In genomic region chr11:122737951-122738693, GRCh38 we compare ENCODE assay signal across 22 cellular contexts.
DNase-seq lines count a peak whose midpoint lies in the region; ATAC-seq, FAIRE-seq and TF ChIP-seq lines count a peak whose summit lies in the region.
"Had no signal": no experiment of that assay in that cellular context is flagged by ENCODE, and none has a peak within 500 bp of the region (broad histone marks: within the 10 kb centered on the region; RNA-seq: fewer than 3 reads in every experiment).

No MANE protein-coding gene starts in this region.

- H3K27ac ChIP-seq in HepG2 (ENCODE audit: extremely low read length, insufficient read depth, low read length) (no peak overlapping the region), right lobe of liver (no peak overlapping the region), endothelial cell of umbilical vein (ENCODE audit: insufficient read depth, low read depth, low read length) (peak overlapping the region; percentile 54)
- H3K27ac ChIP-seq: C4-2B, epithelial cell of prostate, SJCRH30, WERI-Rb-1 had no signal

- in situ Hi-C loops in HepG2 (cut with HindIII; ENCODE audit: extremely low pct_ligation_motif_present, low pct_unique_long_range_greater_than_20kb): no loop called here

- no peaks in the 10 kb centered on the region for H3K27me3 ChIP-seq in HepG2 (ENCODE audit: control insufficient read depth in 1 of 2, insufficient read depth in 2 of 2, low read length in 2 of 2)
- H3K27me3 ChIP-seq in right lobe of liver: no peaks in the 10 kb centered on the region
- H3K27me3 ChIP-seq in NT2/D1 (ENCODE audit: insufficient read depth, insufficient read length): no peaks in the 10 kb centered on the region
- H3K27me3 ChIP-seq in endothelial cell of umbilical vein (ENCODE audit: control insufficient read depth in 2 of 2, insufficient read depth in 2 of 2, low read length in 2 of 2): no peaks in the 10 kb centered on the region
- H3K27me3 ChIP-seq: SJCRH30 had no signal

- no peak for TF ChIP-seq EP300 in HepG2 (IDR thresholded peaks at IDR 0.05; ENCODE audit: low read depth in 2 of 2, low read length in 2 of 2)
- TF ChIP-seq EP300 in HepG2 (CRISPR knock-in tag; IDR thresholded peaks at IDR 0.05; ENCODE audit: borderline replicate concordance): no peak

- intact Hi-C loops in HepG2 (cut with micrococcal nuclease; ENCODE audit: unreplicated experiment): no loop called here
- intact Hi-C loops in right lobe of liver (cut with DNase I): no loop called here
- intact Hi-C loops in endothelial cell of umbilical vein (cut with micrococcal nuclease): no loop called here
- intact Hi-C loops in Right ventricle myocardium inferior (cut with DNase I): no loop called here

- POLR2A ChIA-PET in HepG2 (lab: Yijun Ruan, JAX): interaction anchor here (1.6 kb wide), 1 partner anchor 82 kb away, joined by 4 read pairs; the partner anchor contains the start of gene UBASH3B
- POLR2A ChIA-PET in endothelial cell of umbilical vein (lab: Charles Lee): no interaction called here

- ATAC-seq in HepG2: peak; percentile 75
- no peak for ATAC-seq in right lobe of liver
- ATAC-seq in Right ventricle myocardium inferior: no peak
- no peak for ATAC-seq in HG03097 (IDR thresholded peaks at IDR 0.05; ENCODE audit: low FRiP score, unreplicated experiment)

- TF ChIP-seq POLR2A in HepG2 (IDR thresholded peaks at IDR 0.05; ENCODE audit: insufficient read depth in 1 of 2, low read depth in 2 of 2, low read length in 2 of 2): no peak
- TF ChIP-seq POLR2A in right lobe of liver (IDR thresholded peaks at IDR 0.05): no peak
- TF ChIP-seq POLR2A in endothelial cell of umbilical vein (IDR thresholded peaks at IDR 0.05; ENCODE audit: low read depth, low read length): no peak

- no peak for TF ChIP-seq CTCF in HepG2 (CRISPR knock-in tag; IDR thresholded peaks at IDR 0.05)
- TF ChIP-seq CTCF in right lobe of liver (IDR thresholded peaks at IDR 0.05): no peak
- no peak for TF ChIP-seq CTCF in endothelial cell of umbilical vein (IDR thresholded peaks at IDR 0.05; ENCODE audit: extremely low read depth in 1 of 2, insufficient read depth in 1 of 2, low read depth in 1 of 2, low read length in 2 of 2)

- no peaks in the 10 kb centered on the region for H3K79me2 ChIP-seq in HepG2 (ENCODE audit: insufficient read depth, low read length)
- H3K79me2 ChIP-seq in endothelial cell of umbilical vein (ENCODE audit: control insufficient read depth, insufficient read depth, low read length): no peaks in the 10 kb centered on the region

- H2AFZ ChIP-seq in HepG2 (ENCODE audit: low read length) (no peak overlapping the region), endothelial cell of umbilical vein (ENCODE audit: low read depth, low read length) (no peak overlapping the region)

- H3K36me3 ChIP-seq in HepG2 (replicated peaks in 1 of 2; ENCODE audit: control insufficient read depth in 1 of 2, insufficient read depth in 2 of 2, low read length in 2 of 2) (peaks cover 0 to 1% of the 10 kb centered on the region in 2 experiments; a peak in 1 of 5 replicates), right lobe of liver (no peaks in the 10 kb centered on the region), NT2/D1 (ENCODE audit: insufficient read depth, insufficient read length, low read length) (no peaks in the 10 kb centered on the region), endothelial cell of umbilical vein (ENCODE audit: control insufficient read depth in 2 of 2, extremely low read depth in 1 of 2, insufficient read depth in 2 of 2, low read length in 2 of 2) (no peaks in the 10 kb centered on the region)
- H3K36me3 ChIP-seq: SJCRH30, WERI-Rb-1 had no signal

- H3K9me1 ChIP-seq in endothelial cell of umbilical vein (replicated peaks; ENCODE audit: control insufficient read depth, extremely low read depth, insufficient read depth, low read length): no peaks in the 10 kb centered on the region

- H3K9me3 ChIP-seq in HepG2 (ENCODE audit: low read length): no peaks in the 10 kb centered on the region
- no peaks in the 10 kb centered on the region for H3K9me3 ChIP-seq in right lobe of liver
- no peaks in the 10 kb centered on the region for H3K9me3 ChIP-seq in NT2/D1 (ENCODE audit: insufficient read depth, low read length)
- H3K9me3 ChIP-seq in endothelial cell of umbilical vein (replicated peaks; ENCODE audit: control insufficient read depth, insufficient read depth, low read length): no peaks in the 10 kb centered on the region
- H3K9me3 ChIP-seq: SJCRH30 had no signal

- DNase-seq in HepG2 (ENCODE audit: low spot score) (peak; percentile 51), right lobe of liver (no peak), NT2/D1 (ENCODE audit: low read depth, low spot score) (peak; percentile 30), endothelial cell of umbilical vein (ENCODE audit: low read depth, low spot score) (peak; percentile 68), NCI-H526 (lab: John Stamatoyannopoulos, UW) (no peak), Right ventricle myocardium inferior (ENCODE audit: missing footprints) (no peak), SW480 (ENCODE audit: low spot score) (no peak)
- DNase-seq: activated CD8-positive, alpha-beta memory T cell treated with anti-CD3 and anti-CD28 coated beads, Interleukin-2, amount 50 U/mL, for 4 hours; dorsolateral prefrontal cortex; GDM1; hippocampal formation; NCI-H2171; NCI-H69; OCI-M1; SJCRH30; stimulated activated CD4-positive, alpha-beta T cell treated with anti-CD3 and anti-CD28 coated beads, Interleukin-4, amount 100 ng/mL, for 4 hours; WERI-Rb-1 had no signal

- BruUV-seq in HepG2 (replicated peaks; lab: Mats Ljungman, UMichigan): no TSS peak
- BruUV-seq in endothelial cell of umbilical vein (replicated peaks; lab: Mats Ljungman, UMichigan): no TSS peak

- CTCF ChIA-PET in HepG2 (lab: Yijun Ruan, JAX; ENCODE audit: low intra/inter-chr PET ratio, low total read pairs) (no interaction called here), endothelial cell of umbilical vein (lab: Charles Lee) (interaction anchor here (0.7 to 2.0 kb wide), 8 partner anchors 9 to 109 kb away, joined by 3 to 6 read pairs (median 4); partner anchors contain the start of gene UBASH3B)

- WGBS in HepG2 (ENCODE audit: low lambda C conversion rate): 56% methylated on average over 5 of the region's 5 CpGs
- 46% methylated on average over 5 of the region's 5 CpGs for WGBS in right lobe of liver (ENCODE audit: insufficient coverage, low coverage, low lambda C conversion rate, missing lambda C conversion rate)

- dilution Hi-C loops in endothelial cell of umbilical vein (cut with MboI; ENCODE audit: extremely low pct_ligation_motif_present, low sequenced_read_pairs): no loop called here

- H3K4me3 ChIP-seq in HepG2 (replicated peaks in 1 of 3; ENCODE audit: insufficient read depth in 1 of 3, low read depth in 2 of 3, low read length in 3 of 3) (no peak overlapping the region), right lobe of liver (no peak overlapping the region), NT2/D1 (ENCODE audit: insufficient read length, low read depth) (no peak overlapping the region), endothelial cell of umbilical vein (replicated peaks in 1 of 3; ENCODE audit: insufficient read depth in 1 of 3, low read depth in 1 of 3, low read length in 3 of 3) (no peak overlapping the region)
- H3K4me3 ChIP-seq: dorsolateral prefrontal cortex, SJCRH30 had no signal

- H3K4me1 ChIP-seq in HepG2 (ENCODE audit: insufficient read depth, low read length): peaks cover 18% of the 10 kb centered on the region
- peaks cover 0 to 5% (median 0%) of the 10 kb centered on the region in 4 donors for H3K4me1 ChIP-seq in right lobe of liver
- no peaks in the 10 kb centered on the region for H3K4me1 ChIP-seq in NT2/D1 (ENCODE audit: insufficient read depth, insufficient read length)
- peaks cover 48% of the 10 kb centered on the region for H3K4me1 ChIP-seq in endothelial cell of umbilical vein (ENCODE audit: control insufficient read depth, extremely low read depth, insufficient read depth, low read length)
- H3K4me1 ChIP-seq: SJCRH30 had no signal

- H3K4me2 ChIP-seq in HepG2 (ENCODE audit: low read depth, low read length) (peak overlapping the region; percentile 48; the same call in 1 of the 2 replicates), endothelial cell of umbilical vein (ENCODE audit: insufficient read depth, low read length) (peak overlapping the region; percentile 49)

- no peak for TF ChIP-seq RAD21 in HepG2 (CRISPR knock-in tag; IDR thresholded peaks at IDR 0.05)

- FAIRE-seq in HepG2 (lab: Jason Lieb, UNC) (no peak), endothelial cell of umbilical vein (lab: Jason Lieb, UNC) (peak; percentile 64)
- FAIRE-seq: frontal cortex, GM19239 had no signal

- H3K9ac ChIP-seq in HepG2 (ENCODE audit: insufficient read depth, low read depth, low read length) (no peak overlapping the region), NT2/D1 (ENCODE audit: insufficient read length, low read depth) (no peak overlapping the region), endothelial cell of umbilical vein (replicated peaks; ENCODE audit: extremely low read depth, insufficient read depth, low read length) (peak overlapping the region; percentile 14)

- H4K20me1 ChIP-seq in HepG2 (ENCODE audit: insufficient read depth, low read length) (no peaks in the 10 kb centered on the region), endothelial cell of umbilical vein (replicated peaks; ENCODE audit: control insufficient read depth, extremely low read depth, insufficient read depth, low read length) (no peaks in the 10 kb centered on the region)

TF ChIP-seq in HepG2, 621 proteins besides CTCF, POLR2A, EP300 and RAD21 (continues in another document):
- TF ChIP-seq SOX5 (CRISPR knock-in tag; IDR thresholded peaks at IDR 0.05; ENCODE audit: borderline replicate concordance): peak; percentile 65; the same call in 1 of the 2 replicates
- peak; percentile 39; the same call in 1 of the 2 replicates for TF ChIP-seq RXRB (CRISPR knock-in tag; IDR thresholded peaks at IDR 0.05; ENCODE audit: borderline replicate concordance)

TF ChIP-seq in endothelial cell of umbilical vein, 7 proteins besides CTCF, POLR2A, EP300 and RAD21:
- peak; percentile 42 for TF ChIP-seq JUN (IDR thresholded peaks at IDR 0.05; ENCODE audit: borderline replicate concordance, insufficient read depth, insufficient read length, low read depth)
- no peak for TF ChIP-seq POLR2AphosphoS5 (IDR thresholded peaks at IDR 0.05; ENCODE audit: insufficient read depth, low read depth, low read length)
- no peak for TF ChIP-seq EZH2 (IDR thresholded peaks at IDR 0.05; ENCODE audit: borderline replicate concordance, low read depth, low read length, severe bottlenecking)
- TF ChIP-seq FOS (IDR thresholded peaks at IDR 0.05; ENCODE audit: borderline replicate concordance, insufficient read depth, low read length): peak; percentile 58

Comparison
In these comparisons a context has a peak if more than half of its experiments do, and no peak if none do; other contexts are left out.
1. DNase-seq: peak in HepG2 (single experiment), NT2/D1 (single experiment) and endothelial cell of umbilical vein (single experiment); none in right lobe of liver (0 of 3), NCI-H526 (0 of 2), Right ventricle myocardium inferior (single experiment) and SW480 (single experiment).